15 cellular contexts compared by ENCODE assay signal in genomic region chr5:170504598-170505266, GRCh38. TPM values are rescaled to one million over a fixed set of nuclear protein-coding genes. Genes with fewer than 3 reads are reported as not detected.
A peak's percentile ranks its signal among the peaks of the same experiment; 100 is the strongest.
DNase-seq lines count a peak whose midpoint lies in the region; ATAC-seq and TF ChIP-seq lines count a peak whose summit lies in the region.
"Had no signal": no experiment of that assay in that cellular context is flagged by ENCODE, and none has a peak within 500 bp of the region (broad histone marks: within the 10 kb centered on the region; RNA-seq: fewer than 3 reads in every experiment).

No MANE protein-coding gene starts in this region.

- peak; percentile 29 for ATAC-seq in omental fat pad (ENCODE audit: low FRiP score)
- ATAC-seq in GM18870 (IDR thresholded peaks at IDR 0.05; ENCODE audit: unreplicated experiment), result no peak
- ATAC-seq in mucosa of descending colon, result no peak

- intact Hi-C loops in mucosa of descending colon (cut with DNase I, micrococcal nuclease), result no loop called here
- intact Hi-C loops in colonic mucosa (cut with DNase I), result no loop called here

- peak overlapping the region; percentile 52 to 73 for H3K4me3 Mint-ChIP-seq in H9

- no peak overlapping the region for H3K27ac ChIP-seq in H9 (ENCODE audit: insufficient read length, low read depth, low read length)
- H3K27ac ChIP-seq in colonic mucosa, result no peak overlapping the region
- H3K27ac ChIP-seq: heart left ventricle had no signal

- no peak overlapping the region for H3K56ac ChIP-seq in H9 (ENCODE audit: insufficient read length, low read depth, low read length)

- H3K27me3 ChIP-seq in H9 (ENCODE audit: insufficient read depth, low read length), result peaks cover 13% of the 10 kb centered on the region; the same call in 1 of the 2 replicates
- peaks cover 3% of the 10 kb centered on the region for H3K27me3 ChIP-seq in colonic mucosa

- H2AFZ ChIP-seq in H9 (ENCODE audit: low read length), result no peak overlapping the region

- peak overlapping the region; percentile 40 for H3K4me2 ChIP-seq in H9 (ENCODE audit: insufficient read depth, insufficient read length, low read length)

- H3K23ac ChIP-seq in H9 (ENCODE audit: insufficient read length, low read depth, low read length), result no peak overlapping the region

- H4K8ac ChIP-seq in H9 (replicated peaks; ENCODE audit: insufficient read length, low read depth, low read length), result no peak overlapping the region

- H2AK5ac ChIP-seq in H9 (ENCODE audit: insufficient read length, low read length), result no peak overlapping the region

- no CpG with 5 or more reads among the region's 23 CpGs for WGBS in H9 (ENCODE audit: extremely low coverage, insufficient read length, low lambda C conversion rate)

- H3K9me3 ChIP-seq in H9 (ENCODE audit: control insufficient read depth, low read depth, low read length) (no peaks in the 10 kb centered on the region), mucosa of descending colon (no peaks in the 10 kb centered on the region), colonic mucosa (no peaks in the 10 kb centered on the region)
- H3K9me3 ChIP-seq: BE2C, heart left ventricle had no signal

- no peak overlapping the region for H3K9ac ChIP-seq in H9 (ENCODE audit: extremely low read depth, insufficient read length, low read length)
- H3K9ac ChIP-seq in colonic mucosa (ENCODE audit: low read depth in 2 of 2, low read length in 2 of 2), result no peak overlapping the region

- H3K23me2 ChIP-seq in H9 (ENCODE audit: insufficient read length, low read depth, low read length, poor library complexity, severe bottlenecking), result no peaks in the 10 kb centered on the region

- TF ChIP-seq CTCF in H9 (conservative IDR thresholded peaks at IDR 0.05) (no peak), omental fat pad (IDR thresholded peaks at IDR 0.05) (no peak), mucosa of descending colon (IDR thresholded peaks at IDR 0.05) (no peak), colonic mucosa (IDR thresholded peaks at IDR 0.05) (no peak)

- no peak overlapping the region for H3K18ac ChIP-seq in H9 (ENCODE audit: insufficient read length, low read depth, low read length)

- no peak overlapping the region for H2BK12ac ChIP-seq in H9 (ENCODE audit: insufficient read length, low read depth, low read length)

- no peak overlapping the region for H2BK15ac ChIP-seq in H9 (ENCODE audit: low read depth, low read length)

- H3K79me1 ChIP-seq in H9 (ENCODE audit: insufficient read depth, low read depth, low read length, poor library complexity, severe bottlenecking), result no peaks in the 10 kb centered on the region

- H3K14ac ChIP-seq in H9 (ENCODE audit: insufficient read depth, low read length), result no peak overlapping the region

- H2BK120ac ChIP-seq in H9 (ENCODE audit: low read depth, low read length, poor library complexity, severe bottlenecking), result no peak overlapping the region

- DNase-seq in H9 (no peak), NCI-H69 (lab: John Stamatoyannopoulos, UW) (peak; percentile 64), glomerular visceral epithelial cell (ENCODE audit: extremely low spot score) (peak; percentile 33), omental fat pad (ENCODE audit: low spot score) (no peak), mucosa of descending colon (no peak), colonic mucosa (no peak)
- DNase-seq: erythroblast, left cardiac atrium, NCI-H1930, small intestine, SW 1271 had no signal

- H3K4me1 Mint-ChIP-seq in H9, result peaks cover 15 to 25% of the 10 kb centered on the region in 2 experiments

- no peaks in the 10 kb centered on the region for H4K20me1 ChIP-seq in H9 (ENCODE audit: control insufficient read depth, insufficient read depth, insufficient read length)

- no peak overlapping the region for H3K27ac Mint-ChIP-seq in H9
- H3K27ac Mint-ChIP-seq: activated T-helper 2 cell treated with anti-CD3 and anti-CD28 coated beads, Interferon-gamma antibody, Interleukin-2, Interleukin-4, amounts not matched to agents 10 μg/mL and 5 μg/mL and 100 μg/mL, durations not matched to agents 14 hours and 24 hours and 36 hours had no signal

- H3K4ac ChIP-seq in H9 (ENCODE audit: low read depth, low read length), result no peak overlapping the region

- no peaks in the 10 kb centered on the region for H3K36me3 ChIP-seq in mucosa of descending colon (ENCODE audit: low read depth)
- H3K36me3 ChIP-seq in colonic mucosa, result no peaks in the 10 kb centered on the region
- H3K36me3 ChIP-seq: BE2C, heart left ventricle had no signal

- H2BK20ac ChIP-seq in H9 (ENCODE audit: low read depth, low read length, poor library complexity, severe bottlenecking), result no peak overlapping the region

- no peak overlapping the region for H4K91ac ChIP-seq in H9 (ENCODE audit: insufficient read length, low read depth, low read length)

- no peaks in the 10 kb centered on the region for H3K36me3 Mint-ChIP-seq in H9 (ENCODE audit: insufficient read depth in 1 of 3, low read depth in 3 of 3)

- H3K9me3 Mint-ChIP-seq in H9, result no peaks in the 10 kb centered on the region; a peak in 1 of 5 replicates
- H3K9me3 Mint-ChIP-seq: activated T-helper 2 cell treated with anti-CD3 and anti-CD28 coated beads, Interferon-gamma antibody, Interleukin-2, Interleukin-4, amounts not matched to agents 10 μg/mL and 5 μg/mL and 100 μg/mL, durations not matched to agents 14 hours and 24 hours and 36 hours had no signal

- H4K5ac ChIP-seq in H9 (ENCODE audit: insufficient read length, low read depth, low read length), result no peak overlapping the region

- H3K4me3 ChIP-seq in mucosa of descending colon (no peak overlapping the region), colonic mucosa (no peak overlapping the region)

- H3K79me2 ChIP-seq in H9 (ENCODE audit: insufficient read depth, low read length), result no peaks in the 10 kb centered on the region

- H3K4me1 ChIP-seq in H9 (ENCODE audit: insufficient read depth, low read length) (no peaks in the 10 kb centered on the region), mucosa of descending colon (ENCODE audit: low read depth) (no peaks in the 10 kb centered on the region), colonic mucosa (no peaks in the 10 kb centered on the region)
- H3K4me1 ChIP-seq: BE2C had no signal

- no peak overlapping the region for H3T11ph ChIP-seq in H9 (ENCODE audit: low read length)

- H2BK5ac ChIP-seq in H9 (ENCODE audit: insufficient read length, low read length), result no peak overlapping the region

- peaks cover 52% of the 10 kb centered on the region for H3K27me3 Mint-ChIP-seq in H9 (ENCODE audit: low read depth)

RNA-seq across cellular contexts. Expression of gene KCNIP1, which starts 0.9 kb away (rescaled TPM):
- total RNA-seq in H9 (2021) (0.24 and 0.63 TPM in 2 replicates), omental fat pad (under 1 TPM in 1 of 4 donors, not detected in 3; 0.25 TPM), mucosa of descending colon (under 1 TPM in 1 of 3 donors, not detected in 2; 0.79 TPM), colonic mucosa (under 1 TPM; 0.24 to 0.25 TPM)
- total RNA-seq: activated T-helper 2 cell treated with anti-CD3 and anti-CD28 coated beads, Interferon-gamma antibody, Interleukin-2, Interleukin-4, amounts not matched to agents 10 μg/mL and 5 μg/mL and 100 μg/mL, durations not matched to agents 14 hours and 24 hours and 36 hours; left cardiac atrium had no signal

Comparison
In these comparisons a context has a peak if more than half of its experiments do, and no peak if none do; other contexts are left out.
1. DNase-seq: peak in NCI-H69 (single experiment) and glomerular visceral epithelial cell (single experiment); none in H9 (single experiment), omental fat pad (single experiment), mucosa of descending colon (0 of 3) and colonic mucosa (single experiment).